In genomic region chr11:86559311-86559945, GRCh38 we compare ENCODE assay signal across 11 cellular contexts.
DNase-seq lines count a peak whose midpoint lies in the region; TF ChIP-seq lines count a peak whose summit lies in the region.
"Had no signal": no experiment of that assay in that cellular context is flagged by ENCODE, and none has a peak within 500 bp of the region (broad histone marks: within the 10 kb centered on the region; RNA-seq: fewer than 3 reads in every experiment).

No MANE protein-coding gene starts in this region.

- TF ChIP-seq CTCF in epithelial cell of esophagus (IDR thresholded peaks at IDR 0.05; ENCODE audit: insufficient read depth, low read depth, low read length, missing control alignments) (no peak), tibial artery (IDR thresholded peaks at IDR 0.05) (no peak)

- H3K27me3 ChIP-seq in tibial artery = no peaks in the 10 kb centered on the region

- H3K36me3 ChIP-seq in tibial artery = no peaks in the 10 kb centered on the region

- intact Hi-C loops in tibial artery (cut with DNase I; ENCODE audit: low total_unique reads) = no loop called here

- H3K9me3 ChIP-seq in tibial artery = no peaks in the 10 kb centered on the region

- H3K4me3 ChIP-seq in epithelial cell of esophagus (ENCODE audit: low read length) (no peak overlapping the region), tibial artery (no peak overlapping the region)

- peak; percentile 98 for DNase-seq in M059J (ENCODE audit: low read depth)
- peak; percentile 92 for DNase-seq in epithelial cell of esophagus (ENCODE audit: low read depth)
- DNase-seq in lung microvascular endothelial cell (ENCODE audit: low read depth in 2 of 2) = peak; percentile 37 to 95
- DNase-seq in tibial artery = no peak
- DNase-seq in NOMO-1 (lab: John Stamatoyannopoulos, UW; ENCODE audit: unreplicated experiment in 2 of 2) = no peak
- no peak for DNase-seq in NCI-H1694 treated with DMSO at 0.1 percent for 48 hours (lab: John Stamatoyannopoulos, UW)
- no peak for DNase-seq in DMS79 treated with DMSO at 0.1 percent for 48 hours (lab: John Stamatoyannopoulos, UW)
- no peak for DNase-seq in NCI-H2107 treated with DMSO at 0.1 percent for 48 hours (lab: John Stamatoyannopoulos, UW; ENCODE audit: unreplicated experiment)
- DNase-seq: activated T-cell treated with anti-CD3 and anti-CD28 coated beads, Interleukin-2, amount 50 U/mL, for 72 hours; Karpas-422; stimulated activated CD4-positive, alpha-beta T cell treated with anti-CD3 and anti-CD28 coated beads, Interleukin-4, amount 100 ng/mL, for 4 hours had no signal

- H3K4me1 ChIP-seq in tibial artery = peaks cover 0 to 28% (median 6%) of the 10 kb centered on the region in 4 donors

- peak overlapping the region; percentile 44 to 66 for H3K27ac ChIP-seq in tibial artery

Comparison
In these comparisons a context has a peak if more than half of its experiments do, and no peak if none do; other contexts are left out.
1. DNase-seq: peak in M059J (single experiment), epithelial cell of esophagus (single experiment) and lung microvascular endothelial cell (2 of 2); none in tibial artery (0 of 2), NOMO-1 (0 of 2), NCI-H1694 treated with DMSO at 0.1 percent for 48 hours (single experiment), DMS79 treated with DMSO at 0.1 percent for 48 hours (single experiment) and NCI-H2107 treated with DMSO at 0.1 percent for 48 hours (single experiment).